21 cellular contexts compared by ENCODE assay signal in genomic region chrX:17030580-17031285, GRCh38.
DNase-seq lines count a peak whose midpoint lies in the region; ATAC-seq and TF ChIP-seq lines count a peak whose summit lies in the region.
"Had no signal": no experiment of that assay in that cellular context is flagged by ENCODE, and none has a peak within 500 bp of the region (broad histone marks: within the 10 kb centered on the region; RNA-seq: fewer than 3 reads in every experiment).

No MANE protein-coding gene starts in this region.

- BruUV-seq in Calu3 (replicated peaks; lab: Mats Ljungman, UMichigan), result no TSS peak

- H3K9me3 ChIP-seq in stomach smooth muscle (ENCODE audit: control insufficient read depth in 2 of 2, low read length in 2 of 2), result no peaks in the 10 kb centered on the region
- H3K9me3 ChIP-seq: suprapubic skin had no signal

- H3K4me1 ChIP-seq in stomach smooth muscle (ENCODE audit: control insufficient read depth, insufficient read depth, low read length), result no peaks in the 10 kb centered on the region
- H3K4me1 ChIP-seq: suprapubic skin had no signal

- TF ChIP-seq CTCF in Calu3 (IDR thresholded peaks at IDR 0.05; ENCODE audit: unreplicated experiment), result no peak
- TF ChIP-seq CTCF in astrocyte of the cerebellum (IDR thresholded peaks at IDR 0.05; ENCODE audit: low read depth, low read length, missing control alignments), result no peak
- TF ChIP-seq CTCF in fibroblast of mammary gland (conservative IDR thresholded peaks at IDR 0.05; ENCODE audit: control insufficient read depth, insufficient read depth, low read depth, low read length), result no peak

- H3K4me3 ChIP-seq in astrocyte of the cerebellum (ENCODE audit: low read depth, low read length) (no peak overlapping the region), fibroblast of mammary gland (ENCODE audit: control insufficient read depth, low read depth, low read length) (no peak overlapping the region), stomach smooth muscle (ENCODE audit: low read length in 2 of 2) (no peak overlapping the region)
- H3K4me3 ChIP-seq: K562, suprapubic skin had no signal

- in situ Hi-C loops in astrocyte of the cerebellum (cut with HindIII; ENCODE audit: low sequenced_read_pairs), result no loop called here

- no peak overlapping the region for H3K4me3 Mint-ChIP-seq in Calu3 (ENCODE audit: low read depth, unreplicated experiment)
- H3K4me3 Mint-ChIP-seq: activated naive CD8-positive, alpha-beta T cell treated with anti-CD3 and anti-CD28 coated beads, Interleukin-2, amount 50 U/mL, for 24 hours; CD8-positive, alpha-beta memory T cell; effector memory CD8-positive, alpha-beta T cell had no signal

- ATAC-seq in GM18858 (IDR thresholded peaks at IDR 0.05; ENCODE audit: unreplicated experiment), result no peak
- ATAC-seq: activated naive CD8-positive, alpha-beta T cell treated with anti-CD3 and anti-CD28 coated beads, Interleukin-2, amount 50 U/mL, for 24 hours; effector memory CD8-positive, alpha-beta T cell; K562 had no signal

- peaks cover 51% of the 10 kb centered on the region for H3K4me1 Mint-ChIP-seq in Calu3 (ENCODE audit: low read depth, unreplicated experiment)
- H3K4me1 Mint-ChIP-seq: activated naive CD8-positive, alpha-beta T cell treated with anti-CD3 and anti-CD28 coated beads, Interleukin-2, amount 50 U/mL, for 24 hours; CD8-positive, alpha-beta memory T cell had no signal

- no peak overlapping the region for H3K9ac ChIP-seq in stomach smooth muscle (ENCODE audit: low read length in 2 of 2)

- no peaks in the 10 kb centered on the region for H3K27me3 Mint-ChIP-seq in Calu3 (ENCODE audit: unreplicated experiment)
- H3K27me3 Mint-ChIP-seq: activated naive CD8-positive, alpha-beta T cell treated with anti-CD3 and anti-CD28 coated beads, Interleukin-2, amount 50 U/mL, for 24 hours had no signal

- peak overlapping the region; percentile 47 for H3K27ac Mint-ChIP-seq in Calu3 (ENCODE audit: unreplicated experiment)
- H3K27ac Mint-ChIP-seq: activated naive CD8-positive, alpha-beta T cell treated with anti-CD3 and anti-CD28 coated beads, Interleukin-2, amount 50 U/mL, for 24 hours; CD8-positive, alpha-beta memory T cell had no signal

- intact Hi-C loops in Calu3 (cut with micrococcal nuclease; ENCODE audit: unreplicated experiment), result loop anchor here (10.0 kb wide), 1 partner anchor 76 kb away; no protein-coding TSS in a partner anchor

- H3K9me3 Mint-ChIP-seq in Calu3 (ENCODE audit: low read depth, unreplicated experiment), result no peaks in the 10 kb centered on the region
- H3K9me3 Mint-ChIP-seq: activated naive CD8-positive, alpha-beta T cell treated with anti-CD3 and anti-CD28 coated beads, Interleukin-2, amount 50 U/mL, for 24 hours; CD8-positive, alpha-beta memory T cell; effector memory CD8-positive, alpha-beta T cell had no signal

- CTCF ChIA-PET in Calu3 (lab: Charles Lee), result interaction anchor here (2.9 kb wide), 1 partner anchor 148 kb away, joined by 7 read pairs; no protein-coding TSS in a partner anchor

- H3K36me3 ChIP-seq in stomach smooth muscle (ENCODE audit: control insufficient read depth in 2 of 2, insufficient read depth in 2 of 2, low read length in 2 of 2), result no peaks in the 10 kb centered on the region
- H3K36me3 ChIP-seq: suprapubic skin had no signal

- DNase-seq in Calu3 (no peak), astrocyte of the cerebellum (ENCODE audit: low read depth) (peak; percentile 69), fibroblast of mammary gland (ENCODE audit: low read depth) (peak; percentile 80), NCI-H1417 treated with DMSO at 0.1 percent for 48 hours (lab: John Stamatoyannopoulos, UW) (no peak), medulla oblongata (ENCODE audit: extremely low spot score) (no peak)
- DNase-seq in activated effector memory CD4-positive, alpha-beta T cell treated with Interleukin-2 at 50 U/mL for 16 hours, result no peak
- DNase-seq: activated CD4-positive, alpha-beta T cell treated with anti-CD3 and anti-CD28 coated beads, Interleukin-2, amount 50 U/mL, for 1 hour; activated CD8-positive, alpha-beta memory T cell treated with anti-CD3 and anti-CD28 coated beads, Interleukin-2, amount 50 U/mL, for 4 hours; activated naive CD8-positive, alpha-beta T cell treated with anti-CD3 and anti-CD28 coated beads, Interleukin-2, amount 50 U/mL, for 24 hours; CD8-positive, alpha-beta memory T cell; cerebellar nuclear complex; DMS79; effector memory CD8-positive, alpha-beta T cell; islet precursor cell; NCI-H187; NCI-H226; SHP77 had no signal

- peak overlapping the region; percentile 70 for H3K27ac ChIP-seq in stomach smooth muscle (ENCODE audit: low read length)
- H3K27ac ChIP-seq: suprapubic skin had no signal

- peaks cover 0 to 4% of the 10 kb centered on the region in 2 donors for H3K27me3 ChIP-seq in stomach smooth muscle (ENCODE audit: control insufficient read depth in 1 of 2, insufficient read depth in 2 of 2, low read length in 2 of 2)
- H3K27me3 ChIP-seq: suprapubic skin had no signal

- no peaks in the 10 kb centered on the region for H3K36me3 Mint-ChIP-seq in Calu3 (ENCODE audit: insufficient read depth, unreplicated experiment)
- H3K36me3 Mint-ChIP-seq: CD8-positive, alpha-beta memory T cell had no signal

Comparison
In these comparisons a context has a peak if more than half of its experiments do, and no peak if none do; other contexts are left out.
1. DNase-seq: peak in astrocyte of the cerebellum (single experiment) and fibroblast of mammary gland (single experiment); none in Calu3 (single experiment), NCI-H1417 treated with DMSO at 0.1 percent for 48 hours (single experiment), medulla oblongata (single experiment) and activated effector memory CD4-positive, alpha-beta T cell treated with Interleukin-2 at 50 U/mL for 16 hours (single experiment).